In the genomic region with DNA sequence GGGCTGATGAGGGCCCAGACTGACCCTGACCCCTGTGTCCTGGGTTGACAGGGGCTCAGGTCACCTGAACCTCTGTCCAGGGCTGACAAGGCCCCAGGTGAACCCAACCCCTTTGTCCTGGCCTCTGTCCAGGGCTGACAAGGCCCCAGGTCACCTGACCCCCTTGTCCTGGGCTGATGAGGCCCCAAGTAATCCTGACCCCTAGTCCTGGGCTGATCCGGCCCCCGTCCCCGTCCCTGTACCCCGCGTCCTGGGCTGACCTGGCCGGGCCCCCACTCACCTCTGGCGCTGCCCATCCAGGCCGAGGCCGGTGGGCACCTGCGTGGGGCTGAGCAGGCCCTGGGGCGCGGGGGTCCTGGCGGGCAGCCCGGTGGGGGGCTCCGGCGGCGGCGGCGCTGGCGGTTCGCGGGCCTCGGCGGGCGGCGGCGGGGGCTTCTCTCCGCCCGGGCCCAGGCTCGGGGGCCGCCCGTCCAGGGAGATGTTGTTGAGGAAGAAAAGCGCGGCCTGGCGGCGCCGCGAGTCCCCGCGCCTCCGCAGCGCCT, we compare ENCODE assay signal across 8 cellular contexts. TPM values are rescaled to one million over a fixed set of nuclear protein-coding genes. Genes with fewer than 3 reads are reported as not detected.
DNase-seq lines count a peak whose midpoint lies in the region; ATAC-seq and TF ChIP-seq lines count a peak whose summit lies in the region.

No MANE protein-coding gene starts in this region.

- ATAC-seq in GM19023 (IDR thresholded peaks at IDR 0.05; ENCODE audit: unreplicated experiment) (peak; percentile 9), GM21360 (IDR thresholded peaks at IDR 0.05; ENCODE audit: unreplicated experiment) (no peak)

- H3K4me1 ChIP-seq in HUES48 (ENCODE audit: control insufficient read depth, insufficient read depth, low read length) = peaks cover 6% of the 10 kb centered on the region; the same call in 1 of the 2 replicates

- H3K36me3 Mint-ChIP-seq in nephron progenitor cell (ENCODE audit: low read depth) = no peaks in the 10 kb centered on the region

- peak overlapping the region; percentile 76 for H3K4me3 Mint-ChIP-seq in nephron progenitor cell

- no peak overlapping the region for H3K27ac ChIP-seq in HUES48 (ENCODE audit: low read depth, low read length)
- peak overlapping the region; percentile 43 to 83 for H3K27ac ChIP-seq in coronary artery

- peaks cover 6% of the 10 kb centered on the region; the same call in 1 of the 2 replicates for H3K27me3 ChIP-seq in HUES48 (ENCODE audit: control insufficient read depth, insufficient read depth, low read length)

- DNase-seq in coronary artery (ENCODE audit: low spot score) (no peak), nephron progenitor cell (no peak), KG1 (lab: John Stamatoyannopoulos, UW) (no peak), ureter (ENCODE audit: low spot score) (no peak), RKO (ENCODE audit: low spot score) (no peak)

- H3K4me3 ChIP-seq in HUES48 (ENCODE audit: low read depth, low read length) (peak overlapping the region; percentile 69), coronary artery (peak overlapping the region; percentile 92)

- no peak for TF ChIP-seq CTCF in coronary artery (IDR thresholded peaks at IDR 0.05)
- TF ChIP-seq CTCF in nephron progenitor cell (IDR thresholded peaks at IDR 0.05) = no peak

- no peak overlapping the region for H3K27ac Mint-ChIP-seq in nephron progenitor cell

- H3K27me3 Mint-ChIP-seq in nephron progenitor cell (ENCODE audit: low read depth, poor library complexity) = peaks cover 19% of the 10 kb centered on the region

- peaks cover 6% of the 10 kb centered on the region; the same call in 1 of the 2 replicates for H3K36me3 ChIP-seq in HUES48 (ENCODE audit: control insufficient read depth, insufficient read depth, low read length)

- H3K9ac ChIP-seq in HUES48 (ENCODE audit: low read depth, low read length) = no peak overlapping the region

- H3K9me3 ChIP-seq in HUES48 (ENCODE audit: control insufficient read depth, insufficient read depth, low read length) = no peaks in the 10 kb centered on the region

- H3K9me3 Mint-ChIP-seq in nephron progenitor cell = no peaks in the 10 kb centered on the region

- peaks cover 25% of the 10 kb centered on the region for H3K4me1 Mint-ChIP-seq in nephron progenitor cell

RNA-seq across cellular contexts. Expression of a gene that starts 0.4 kb away (rescaled TPM):
- 4.0 TPM for total RNA-seq in ureter

RNA-seq across cellular contexts. Expression of a gene that starts 19.8 kb away (rescaled TPM):
- total RNA-seq in ureter = 1,691 TPM

RNA-seq across cellular contexts. Expression of a gene that starts 20.6 kb away (rescaled TPM):
- 11.4 TPM for total RNA-seq in ureter

RNA-seq across cellular contexts. Expression of a gene that starts 39.6 kb away (rescaled TPM):
- 433 TPM for total RNA-seq in ureter
